ENCODE assay signal across 24 cellular contexts in genomic region chr7:130615583-130615982, GRCh38.
"Had no signal": no experiment of that assay in that cellular context is flagged by ENCODE, and none has a peak within 500 bp of the region (broad histone marks: within the 10 kb centered on the region; RNA-seq: fewer than 3 reads in every experiment).

No MANE protein-coding gene starts in this region.

- ATAC-seq: activated CD4-positive, CD25-positive, alpha-beta regulatory T cell treated with anti-CD3 and anti-CD28 coated beads, Interleukin-2, amount 50 U/mL, for 24 hours; activated CD8-positive, alpha-beta T cell treated with anti-CD3 and anti-CD28 coated beads for 36 hours; Panc1; SK-N-SH treated with all-trans-retinoic acid at 6 μM for 48 hours had no signal

- H3K9me3 ChIP-seq: MG63, SJSA1 had no signal

- H3K27me3 Mint-ChIP-seq: activated CD8-positive, alpha-beta T cell treated with anti-CD3 and anti-CD28 coated beads for 36 hours; activated naive CD8-positive, alpha-beta T cell treated with anti-CD3 and anti-CD28 coated beads, Interleukin-2, amount 10 ng/mL, durations not matched to agents 7 days and 5 days had no signal

- H3K4me3 Mint-ChIP-seq: activated CD8-positive, alpha-beta T cell treated with anti-CD3 and anti-CD28 coated beads for 36 hours; activated naive CD8-positive, alpha-beta T cell treated with anti-CD3 and anti-CD28 coated beads, Interleukin-2, amount 10 ng/mL, durations not matched to agents 7 days and 5 days; T-helper 1 cell treated with Interleukin-12 subunit alpha and Interleukin-12 subunit beta and Interleukin-4 antibody, amounts not matched to agents 30 μg/mL and 1 μg/mL, for 36 hours had no signal

- H3K27ac Mint-ChIP-seq: activated CD8-positive, alpha-beta T cell treated with anti-CD3 and anti-CD28 coated beads for 36 hours; activated naive CD8-positive, alpha-beta T cell treated with anti-CD3 and anti-CD28 coated beads, Interleukin-2, amount 10 ng/mL, durations not matched to agents 7 days and 5 days; T-helper 1 cell treated with Interleukin-12 subunit alpha and Interleukin-12 subunit beta and Interleukin-4 antibody, amounts not matched to agents 30 μg/mL and 1 μg/mL, for 36 hours had no signal

- H3K4me1 Mint-ChIP-seq: activated naive CD8-positive, alpha-beta T cell treated with anti-CD3 and anti-CD28 coated beads, Interleukin-2, amount 10 ng/mL, durations not matched to agents 7 days and 5 days had no signal

- H3K4me3 ChIP-seq: breast epithelium, MG63, SJSA1 had no signal

- H3K4me1 ChIP-seq: breast epithelium, SJSA1 had no signal

- H3K9me3 Mint-ChIP-seq: activated naive CD8-positive, alpha-beta T cell treated with anti-CD3 and anti-CD28 coated beads, Interleukin-2, amount 10 ng/mL, durations not matched to agents 7 days and 5 days had no signal

- DNase-seq: activated CD4-positive, alpha-beta T cell treated with anti-CD3 and anti-CD28 coated beads for 4 hours; activated CD8-positive, alpha-beta memory T cell treated with anti-CD3 and anti-CD28 coated beads, Interleukin-2, amount 50 U/mL, for 4 hours; activated CD8-positive, alpha-beta T cell treated with anti-CD3 and anti-CD28 coated beads for 36 hours; activated naive CD4-positive, alpha-beta T cell treated with anti-CD3 and anti-CD28 coated beads, Interleukin-2, amount 50 U/mL, for 16 hours; activated naive CD8-positive, alpha-beta T cell treated with anti-CD3 and anti-CD28 coated beads, Interleukin-2, amount 10 ng/mL, durations not matched to agents 7 days and 5 days; aorta; central memory CD4-positive, alpha-beta T cell; MG63; NCI-H1105 treated with DMSO at 0.1 percent for 48 hours; NCI-H1436 treated with DMSO at 0.1 percent for 48 hours; NCI-H187; NCI-H2081; NCI-H510A treated with DMSO at 0.1 percent for 48 hours; NCI-H69; NK-92 treated with Interleukin-12 subunit alpha and Interleukin-12 subunit beta, amount 100 ng/mL, for 24 hours; OCI-M1; RPMI8226; SHP77 had no signal

- H3K36me3 ChIP-seq: breast epithelium, MG63 had no signal

- H3K27ac ChIP-seq: breast epithelium, SJSA1 had no signal

- H3K27me3 ChIP-seq: breast epithelium, MG63, SJSA1 had no signal
